1 cellular context compared by ENCODE assay signal in the genomic region with DNA sequence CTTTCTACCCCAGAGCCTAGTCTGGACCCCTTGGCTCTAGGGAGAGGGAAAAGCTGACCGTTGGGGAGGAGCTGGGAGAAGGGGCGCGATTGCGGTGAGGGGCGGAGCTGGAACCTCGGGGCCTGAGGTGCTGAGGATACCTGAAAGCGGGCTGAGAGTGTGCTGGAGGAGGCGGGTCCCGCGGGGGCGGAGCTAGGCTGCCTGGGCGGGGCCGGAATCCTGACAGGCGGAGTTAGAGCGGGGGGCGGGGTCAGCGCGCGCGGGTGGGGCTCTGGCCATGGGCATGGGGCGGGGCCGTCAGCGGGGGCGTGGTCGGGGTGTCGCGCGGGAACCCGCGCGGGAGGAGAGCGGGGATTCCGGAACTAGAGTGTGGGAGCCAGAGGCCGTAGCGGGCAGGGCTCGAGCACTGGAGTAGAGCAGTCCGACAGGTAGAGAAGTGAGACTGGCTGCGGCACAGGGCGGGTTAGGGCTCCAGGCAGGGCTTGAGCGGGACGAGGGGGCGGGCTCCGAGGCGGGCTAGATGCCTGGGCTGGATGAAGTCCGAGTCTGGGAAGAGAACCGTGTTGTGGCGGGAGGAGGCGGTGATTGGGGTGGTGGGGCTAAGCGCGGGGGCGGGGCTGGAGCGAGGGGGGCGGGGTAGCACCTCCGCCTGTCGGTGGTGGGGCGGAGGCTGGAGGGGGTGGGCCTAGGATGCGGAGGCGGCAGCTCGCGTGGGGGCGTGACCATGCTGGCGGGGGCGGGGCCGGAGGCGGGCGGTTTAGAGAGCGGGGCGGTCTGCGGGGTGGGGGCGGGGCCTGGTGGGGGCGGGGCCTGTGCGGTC.
TF ChIP-seq lines count a peak whose summit lies in the region.

TSS of gene INAFM1 (plus strand) at position 815 of the 820 bp plus-strand sequence. CDS start 35 bp downstream, outside the sequence.

TF ChIP-seq in IMR-90, 13 proteins besides CTCF, POLR2A, EP300 and RAD21 (continued from another document):
- no peak for TF ChIP-seq FOS (IDR thresholded peaks at IDR 0.05; ENCODE audit: low read depth, low read length)
- no peak for TF ChIP-seq MAFK (IDR thresholded peaks at IDR 0.05; ENCODE audit: low read depth, low read length)
- TF ChIP-seq MAZ (IDR thresholded peaks at IDR 0.05; ENCODE audit: borderline replicate concordance, low read depth, low read length): peak; percentile 40; the same call in 1 of the 2 replicates
